Comparison of ENCODE assay signal across 1 cellular context in genomic region chr1:234960722-234961467, GRCh38.
A peak's percentile ranks its signal among the peaks of the same experiment; 100 is the strongest.
TF ChIP-seq lines count a peak whose summit lies in the region.

No MANE protein-coding gene starts in this region.

TF ChIP-seq in HepG2, 621 proteins besides CTCF, POLR2A, EP300 and RAD21 (continued from another document and continues in another):
- no peak for TF ChIP-seq GRHL1 (CRISPR knock-in tag; conservative IDR thresholded peaks at IDR 0.05)
- TF ChIP-seq EEA1 (CRISPR knock-in tag; IDR thresholded peaks at IDR 0.05; ENCODE audit: borderline replicate concordance): no peak
- TF ChIP-seq SCMH1 (CRISPR knock-in tag; IDR thresholded peaks at IDR 0.05; ENCODE audit: borderline replicate concordance): no peak
- peak; percentile 62 for TF ChIP-seq NR2C2 (CRISPR knock-in tag; IDR thresholded peaks at IDR 0.05; ENCODE audit: borderline replicate concordance)
- peak; percentile 44; the same call in 1 of the 2 replicates for TF ChIP-seq ZNF563 (CRISPR knock-in tag; IDR thresholded peaks at IDR 0.05)
- TF ChIP-seq SNRNP70 (IDR thresholded peaks at IDR 0.05; ENCODE audit: low read depth, low read length): no peak
- TF ChIP-seq ZNF607 (CRISPR knock-in tag; IDR thresholded peaks at IDR 0.05; ENCODE audit: borderline replicate concordance): no peak
- no peak for TF ChIP-seq ZFP82 (CRISPR knock-in tag; IDR thresholded peaks at IDR 0.05; ENCODE audit: borderline replicate concordance)
- TF ChIP-seq ZNF546 (CRISPR knock-in tag; conservative IDR thresholded peaks at IDR 0.05): no peak
- no peak for TF ChIP-seq ZNF10 (CRISPR knock-in tag; IDR thresholded peaks at IDR 0.05; ENCODE audit: borderline replicate concordance, low read depth)
- TF ChIP-seq ARNT2 (CRISPR knock-in tag; IDR thresholded peaks at IDR 0.05; ENCODE audit: low read depth): peak; percentile 21; the same call in 1 of the 2 replicates
- TF ChIP-seq ZMYM2 (CRISPR knock-in tag; IDR thresholded peaks at IDR 0.05): no peak
- no peak for TF ChIP-seq CAMTA2 (CRISPR knock-in tag; IDR thresholded peaks at IDR 0.05; ENCODE audit: borderline replicate concordance)
- TF ChIP-seq ZNF670 (CRISPR knock-in tag; IDR thresholded peaks at IDR 0.05; ENCODE audit: borderline replicate concordance): no peak
- no peak for TF ChIP-seq ZNF850 (CRISPR knock-in tag; conservative IDR thresholded peaks at IDR 0.05)
- TF ChIP-seq ZNF337 (CRISPR knock-in tag; IDR thresholded peaks at IDR 0.05; ENCODE audit: borderline replicate concordance, low read depth): 0 out of 2 replicates have a peak, but pooled peaks have one; percentile 9
- TF ChIP-seq CBFB (CRISPR knock-in tag; IDR thresholded peaks at IDR 0.05): no peak
- TF ChIP-seq ATAD3A (CRISPR knock-in tag; IDR thresholded peaks at IDR 0.05): no peak
- TF ChIP-seq ZNF547 (CRISPR knock-in tag; IDR thresholded peaks at IDR 0.05): no peak
- TF ChIP-seq YY1 (IDR thresholded peaks at IDR 0.05; ENCODE audit: insufficient read depth, insufficient replicate concordance, low read depth, low read length): no peak
- peak; percentile 20; the same call in 1 of the 2 replicates for TF ChIP-seq ZNF580 (CRISPR knock-in tag; IDR thresholded peaks at IDR 0.05; ENCODE audit: borderline replicate concordance, low read depth)
- no peak for TF ChIP-seq HNRNPUL1 (IDR thresholded peaks at IDR 0.05; ENCODE audit: low read depth, low read length)
- TF ChIP-seq ZSCAN21 (CRISPR knock-in tag; IDR thresholded peaks at IDR 0.05; ENCODE audit: borderline replicate concordance): no peak; the same call in 1 of the 2 replicates
- TF ChIP-seq ZBTB4 (CRISPR knock-in tag; IDR thresholded peaks at IDR 0.05; ENCODE audit: borderline replicate concordance): peak; percentile 75; the same call in 1 of the 2 replicates
- TF ChIP-seq ZNF101 (CRISPR knock-in tag; IDR thresholded peaks at IDR 0.05; ENCODE audit: borderline replicate concordance, low read depth): no peak
- TF ChIP-seq ZNF12 (CRISPR knock-in tag; IDR thresholded peaks at IDR 0.05): no peak
- TF ChIP-seq SKIL (CRISPR knock-in tag; IDR thresholded peaks at IDR 0.05; ENCODE audit: borderline replicate concordance): peak; percentile 83
- TF ChIP-seq FOXJ3 (CRISPR knock-in tag; IDR thresholded peaks at IDR 0.05; ENCODE audit: borderline replicate concordance): peak; percentile 80; the same call in 1 of the 2 replicates
- peak; percentile 74; the same call in 1 of the 2 replicates for TF ChIP-seq GZF1 (CRISPR knock-in tag; IDR thresholded peaks at IDR 0.05)
- peak; percentile 98 for TF ChIP-seq ZBTB10 (CRISPR knock-in tag; IDR thresholded peaks at IDR 0.05; ENCODE audit: borderline replicate concordance)
- peak; percentile 56 for TF ChIP-seq DRAP1 (CRISPR knock-in tag; IDR thresholded peaks at IDR 0.05)
- TF ChIP-seq ZBTB26 (CRISPR knock-in tag; IDR thresholded peaks at IDR 0.05; ENCODE audit: borderline replicate concordance): peak; percentile 72; the same call in 1 of the 2 replicates
- peak; percentile 81 for TF ChIP-seq ZNF691 (CRISPR knock-in tag; IDR thresholded peaks at IDR 0.05; ENCODE audit: borderline replicate concordance, low read depth)
- peak; percentile 46 for TF ChIP-seq ZNF331 (CRISPR knock-in tag; IDR thresholded peaks at IDR 0.05)
- no peak for TF ChIP-seq MAF1 (CRISPR knock-in tag; IDR thresholded peaks at IDR 0.05; ENCODE audit: borderline replicate concordance)
- TF ChIP-seq MYNN (CRISPR knock-in tag; IDR thresholded peaks at IDR 0.05; ENCODE audit: low read depth): no peak
- peak; percentile 90 for TF ChIP-seq HDAC2 (CRISPR knock-in tag; IDR thresholded peaks at IDR 0.05)
- TF ChIP-seq XRCC5 (optimal IDR thresholded peaks at IDR 0.05; ENCODE audit: low read length): peak; percentile 53
- TF ChIP-seq ATF5 (CRISPR knock-in tag; IDR thresholded peaks at IDR 0.05; ENCODE audit: low read depth): no peak
- peak; percentile 82 for TF ChIP-seq ZNF501 (CRISPR knock-in tag; IDR thresholded peaks at IDR 0.05)
- peak; percentile 84; the same call in 1 of the 2 replicates for TF ChIP-seq ZNF891 (CRISPR knock-in tag; IDR thresholded peaks at IDR 0.05)
- TF ChIP-seq CSRNP2 (CRISPR knock-in tag; conservative IDR thresholded peaks at IDR 0.05; ENCODE audit: low read depth): no peak
- TF ChIP-seq NFE2L1 (CRISPR knock-in tag; IDR thresholded peaks at IDR 0.05; ENCODE audit: borderline replicate concordance): no peak
- no peak for TF ChIP-seq ZNF382 (CRISPR knock-in tag; IDR thresholded peaks at IDR 0.05; ENCODE audit: borderline replicate concordance)
- TF ChIP-seq SYNCRIP (IDR thresholded peaks at IDR 0.05; ENCODE audit: insufficient read depth, low read depth, low read length): no peak
- TF ChIP-seq ZNF790 (CRISPR knock-in tag; IDR thresholded peaks at IDR 0.05; ENCODE audit: borderline replicate concordance): peak; percentile 39; the same call in 1 of the 2 replicates
- TF ChIP-seq ZNF572 (CRISPR knock-in tag; IDR thresholded peaks at IDR 0.05): peak; percentile 82; the same call in 1 of the 2 replicates
- TF ChIP-seq FOXP1 (IDR thresholded peaks at IDR 0.05): no peak
- TF ChIP-seq FOXP1 (CRISPR knock-in tag; IDR thresholded peaks at IDR 0.05): peak; percentile 90
- TF ChIP-seq AGO2 (optimal IDR thresholded peaks at IDR 0.05; ENCODE audit: low read depth, low read length): peak; percentile 42
- peak; percentile 90 for TF ChIP-seq SIX1 (CRISPR knock-in tag; IDR thresholded peaks at IDR 0.05; ENCODE audit: borderline replicate concordance)
- no peak for TF ChIP-seq ZNF205 (CRISPR knock-in tag; IDR thresholded peaks at IDR 0.05)
- no peak; the same call in 1 of the 2 replicates for TF ChIP-seq ZNF558 (CRISPR knock-in tag; IDR thresholded peaks at IDR 0.05; ENCODE audit: borderline replicate concordance)
- no peak for TF ChIP-seq ZNF570 (CRISPR knock-in tag; IDR thresholded peaks at IDR 0.05; ENCODE audit: borderline replicate concordance)
- peak; percentile 17; the same call in 1 of the 2 replicates for TF ChIP-seq SMC3 (IDR thresholded peaks at IDR 0.05; ENCODE audit: low read length)
- TF ChIP-seq ZNF672 (CRISPR knock-in tag; IDR thresholded peaks at IDR 0.05): no peak
- TF ChIP-seq IKZF4 (CRISPR knock-in tag; IDR thresholded peaks at IDR 0.05; ENCODE audit: borderline replicate concordance, low read depth, not compliant biosample characterization): no peak
- no peak for TF ChIP-seq CC2D1A (CRISPR knock-in tag; IDR thresholded peaks at IDR 0.05)
